In the genomic region with DNA sequence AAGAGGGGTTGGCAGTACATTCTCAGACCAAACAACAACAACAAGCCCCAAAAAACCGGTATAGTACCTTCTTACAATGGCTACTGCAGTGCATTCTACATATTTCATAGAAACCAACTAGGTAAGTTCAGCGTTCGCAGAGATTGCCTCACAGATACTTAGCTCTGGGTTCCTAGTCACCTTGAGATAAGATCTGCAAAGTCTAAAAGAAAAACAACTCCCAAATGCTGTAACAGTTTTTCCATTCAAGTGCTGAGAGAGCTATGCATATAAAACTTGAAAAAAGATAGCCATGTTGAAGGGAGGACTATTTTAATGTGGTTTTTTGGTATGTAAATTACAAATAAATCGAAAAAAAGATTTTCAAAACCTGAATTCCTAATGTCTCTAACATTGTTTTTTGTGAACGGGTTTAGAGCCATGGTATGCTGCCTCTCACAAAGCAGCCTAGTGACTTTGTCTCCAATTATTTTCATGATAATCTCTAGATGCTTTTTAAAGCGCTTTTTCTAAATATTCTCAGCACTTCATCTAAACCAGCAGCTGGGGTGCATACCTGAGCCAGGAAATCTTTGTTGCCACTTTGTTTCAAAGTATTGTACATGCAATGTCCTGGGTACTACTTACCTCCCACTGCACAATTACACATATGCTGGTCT, we compare ENCODE assay signal across 21 cellular contexts.
"Had no signal": no experiment of that assay in that cellular context is flagged by ENCODE, and none has a peak within 500 bp of the region (broad histone marks: within the 10 kb centered on the region; RNA-seq: fewer than 3 reads in every experiment).

No MANE protein-coding gene starts in this region.

- H3K9me3 Mint-ChIP-seq: activated CD4-positive, alpha-beta memory T cell treated with anti-CD3 and anti-CD28 coated beads, Interleukin-2, amount 10 ng/mL, durations not matched to agents 7 days and 5 days; brain; endodermal cell; natural killer cell; T-helper 2 cell treated with Interferon-gamma antibody and Interleukin-4, amounts not matched to agents 5 μg/mL and 100 μg/mL, for 36 hours; WTC11 had no signal

- H3K9me3 ChIP-seq: colonic mucosa, gastrocnemius medialis, heart right ventricle, pancreas, spleen, tibial artery had no signal

- H3K4me1 ChIP-seq: colonic mucosa, gastrocnemius medialis, heart right ventricle, pancreas, spleen, tibial artery had no signal

- DNase-seq: activated CD4-positive, alpha-beta memory T cell treated with anti-CD3 and anti-CD28 coated beads, Interleukin-2, amount 10 ng/mL, durations not matched to agents 7 days and 5 days; activated CD4-positive, alpha-beta T cell treated with anti-CD3 and anti-CD28 coated beads for 4 hours; activated CD8-positive, alpha-beta memory T cell treated with anti-CD3 and anti-CD28 coated beads, Interleukin-2, amount 10 ng/mL, durations not matched to agents 7 days and 5 days; activated naive CD4-positive, alpha-beta T cell; caudate nucleus; colonic mucosa; endodermal cell; erythroblast; gastrocnemius medialis; heart right ventricle; left ventricle myocardium superior; mesenchymal stem cell; natural killer cell; pancreas; spleen; stimulated activated naive CD8-positive, alpha-beta T cell treated with anti-CD3 and anti-CD28 coated beads, Interleukin-15, Interleukin-2, amounts not matched to agents 100 U/mL and 50 U/mL, for 24 hours; substantia nigra; tibial artery had no signal

- H3K27me3 Mint-ChIP-seq: activated CD4-positive, alpha-beta memory T cell treated with anti-CD3 and anti-CD28 coated beads, Interleukin-2, amount 10 ng/mL, durations not matched to agents 7 days and 5 days; activated CD8-positive, alpha-beta memory T cell treated with anti-CD3 and anti-CD28 coated beads, Interleukin-2, amount 10 ng/mL, durations not matched to agents 7 days and 5 days had no signal

- H3K27ac ChIP-seq: colonic mucosa, gastrocnemius medialis, heart right ventricle, pancreas, spleen, tibial artery had no signal

- H3K4me3 Mint-ChIP-seq: activated CD4-positive, alpha-beta memory T cell treated with anti-CD3 and anti-CD28 coated beads, Interleukin-2, amount 10 ng/mL, durations not matched to agents 7 days and 5 days; activated CD8-positive, alpha-beta memory T cell treated with anti-CD3 and anti-CD28 coated beads, Interleukin-2, amount 10 ng/mL, durations not matched to agents 7 days and 5 days; brain; endodermal cell; natural killer cell; T-helper 2 cell treated with Interferon-gamma antibody and Interleukin-4, amounts not matched to agents 5 μg/mL and 100 μg/mL, for 36 hours; WTC11 had no signal

- H3K36me3 ChIP-seq: colonic mucosa, gastrocnemius medialis, pancreas had no signal

- H3K4me1 Mint-ChIP-seq: brain, natural killer cell had no signal

- H3K4me3 ChIP-seq: colonic mucosa, gastrocnemius medialis, heart right ventricle, pancreas, spleen, tibial artery had no signal

- H3K27ac Mint-ChIP-seq: activated CD4-positive, alpha-beta memory T cell treated with anti-CD3 and anti-CD28 coated beads, Interleukin-2, amount 10 ng/mL, durations not matched to agents 7 days and 5 days; activated CD8-positive, alpha-beta memory T cell treated with anti-CD3 and anti-CD28 coated beads, Interleukin-2, amount 10 ng/mL, durations not matched to agents 7 days and 5 days; endodermal cell; natural killer cell; T-helper 2 cell treated with Interferon-gamma antibody and Interleukin-4, amounts not matched to agents 5 μg/mL and 100 μg/mL, for 36 hours; WTC11 had no signal

- H3K27me3 ChIP-seq: colonic mucosa, gastrocnemius medialis, heart right ventricle, pancreas, spleen, tibial artery had no signal

- ATAC-seq: activated CD8-positive, alpha-beta memory T cell treated with anti-CD3 and anti-CD28 coated beads, Interleukin-2, amount 10 ng/mL, durations not matched to agents 7 days and 5 days; gastrocnemius medialis; heart right ventricle; left ventricle myocardium superior; natural killer cell; pancreas; WTC11 had no signal
